28 cellular contexts compared by ENCODE assay signal in the genomic region with DNA sequence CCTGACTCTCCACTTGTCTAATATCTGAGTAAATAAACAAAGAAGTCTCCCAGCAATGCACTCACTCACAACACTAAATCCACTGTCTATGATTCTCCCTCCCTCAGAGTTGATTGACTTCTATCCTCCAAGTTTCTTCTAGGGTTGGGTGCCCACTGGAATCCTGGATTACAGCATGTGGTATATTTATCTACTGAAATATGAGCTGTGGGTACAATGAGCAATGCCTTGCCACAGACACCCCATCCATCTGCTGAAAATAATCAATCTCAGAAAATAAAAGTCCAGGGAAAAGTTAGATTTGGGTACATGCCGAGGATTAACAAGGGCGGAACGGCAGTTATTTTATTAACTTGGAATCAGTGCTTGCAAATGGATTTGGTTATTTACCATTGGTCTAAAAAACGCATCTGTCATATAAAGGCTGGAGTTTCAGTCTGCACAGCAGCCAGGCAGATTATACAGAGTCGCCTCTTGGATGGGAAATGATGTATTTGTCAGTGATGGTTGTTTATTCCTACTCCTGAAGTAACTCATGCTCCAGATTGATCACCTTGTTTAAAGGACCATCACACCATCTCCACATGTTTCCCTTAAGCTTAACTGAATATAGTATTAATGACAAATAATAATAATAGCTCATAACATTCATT.
DNase-seq lines count a peak whose midpoint lies in the region; ATAC-seq and TF ChIP-seq lines count a peak whose summit lies in the region.
"Had no signal": no experiment of that assay in that cellular context is flagged by ENCODE, and none has a peak within 500 bp of the region (broad histone marks: within the 10 kb centered on the region; RNA-seq: fewer than 3 reads in every experiment).

No MANE protein-coding gene starts in this region.

- H2AFZ ChIP-seq in osteoblast (ENCODE audit: low read length): no peak overlapping the region

- H3K36me3 ChIP-seq in osteoblast (ENCODE audit: insufficient read depth, low read length): no peaks in the 10 kb centered on the region
- H3K36me3 ChIP-seq: heart right ventricle, left lung, SJSA1, vagina, WERI-Rb-1 had no signal

- no peaks in the 10 kb centered on the region for H3K9me3 ChIP-seq in osteoblast (ENCODE audit: low read depth, low read length)
- H3K9me3 ChIP-seq: heart right ventricle, left lung, SJSA1, testis, vagina had no signal

- ATAC-seq in left ventricle myocardium superior (no peak), GM18909 (IDR thresholded peaks at IDR 0.05; ENCODE audit: poor library complexity, unreplicated experiment) (no peak)
- ATAC-seq: heart right ventricle; left lung; Panc1; stimulated activated memory B cell treated with anti-CD40 and anti-IgM and Interleukin-4, amounts not matched to agents 10 μg/mL and 1 μg/mL and 100 μg/mL, for 72 hours; T-helper 17 cell had no signal

- no peak overlapping the region for H3K27ac ChIP-seq in osteoblast (ENCODE audit: low read depth, low read length)
- H3K27ac ChIP-seq: heart right ventricle, left lung, SJSA1, skin epidermis, testis, vagina, WERI-Rb-1 had no signal

- no peak for TF ChIP-seq CTCF in osteoblast (IDR thresholded peaks at IDR 0.05; ENCODE audit: extremely low read depth, low read depth, low read length)

- H3K27me3 ChIP-seq in osteoblast (ENCODE audit: insufficient read depth, low read length): no peaks in the 10 kb centered on the region
- H3K27me3 ChIP-seq: heart right ventricle, left lung, SJSA1, testis, vagina had no signal

- H3K79me2 ChIP-seq in osteoblast (ENCODE audit: insufficient read depth, low read length): no peaks in the 10 kb centered on the region

- no peak overlapping the region for H3K4me3 ChIP-seq in osteoblast (ENCODE audit: insufficient read depth, low read length)
- H3K4me3 ChIP-seq: heart right ventricle, left lung, SJSA1, skin epidermis, testis, vagina had no signal

- intact Hi-C loops in left ventricle myocardium superior (cut with micrococcal nuclease): no loop called here

- H4K20me1 ChIP-seq in osteoblast (ENCODE audit: insufficient read depth, low read length): no peaks in the 10 kb centered on the region

- DNase-seq in EH (ENCODE audit: low read depth): peak; percentile 4
- DNase-seq in NCI-H446 (lab: John Stamatoyannopoulos, UW): peak; percentile 34 to 84
- peak; percentile 35 for DNase-seq in astrocyte of the hippocampus (ENCODE audit: low read depth, low spot score)
- no peak for DNase-seq in osteoblast (ENCODE audit: insufficient read length, low spot score, missing footprints)
- DNase-seq in left ventricle myocardium superior: no peak
- DNase-seq in NK-92 (lab: John Stamatoyannopoulos, UW; ENCODE audit: unreplicated experiment): no peak
- DNase-seq in anterior cingulate cortex (lab: John Stamatoyannopoulos, UW): no peak
- DNase-seq: activated CD4-positive, alpha-beta T cell treated with anti-CD3 and anti-CD28 coated beads, Interleukin-2, amount 50 U/mL, for 4 hours; activated gamma-delta T cell; CD4-positive, CD25-positive, alpha-beta regulatory T cell; DMS153; GF-D8; heart right ventricle; KG1; left lung; NCI-H1694; NCI-H2227 treated with DMSO at 0.1 percent for 48 hours; posterior cingulate gyrus; stimulated activated CD4-positive, alpha-beta T cell treated with anti-CD3 and anti-CD28 coated beads, Interleukin-2, amount 100 ng/mL, for 24 hours; T-helper 17 cell; testis; WERI-Rb-1 had no signal

- H3K4me2 ChIP-seq in osteoblast (ENCODE audit: insufficient read depth, low read length): peak overlapping the region; percentile 21

- H3K4me1 ChIP-seq in osteoblast (ENCODE audit: insufficient read depth, low read length): peaks cover 12% of the 10 kb centered on the region
- H3K4me1 ChIP-seq: heart right ventricle, left lung, SJSA1, testis, vagina had no signal

Comparison
In these comparisons a context has a peak if more than half of its experiments do, and no peak if none do; other contexts are left out.
1. DNase-seq: peak in EH (single experiment), NCI-H446 (2 of 2) and astrocyte of the hippocampus (single experiment); none in osteoblast (single experiment), left ventricle myocardium superior (single experiment), NK-92 (single experiment) and anterior cingulate cortex (0 of 58).